23 cellular contexts compared by ENCODE assay signal in genomic region chr9:134152488-134152887, GRCh38. TPM values are rescaled to one million over a fixed set of nuclear protein-coding genes. Genes with fewer than 3 reads are reported as not detected.
DNase-seq lines count a peak whose midpoint lies in the region; ATAC-seq, FAIRE-seq and TF ChIP-seq lines count a peak whose summit lies in the region.
"Had no signal": no experiment of that assay in that cellular context is flagged by ENCODE, and none has a peak within 500 bp of the region (broad histone marks: within the 10 kb centered on the region; RNA-seq: fewer than 3 reads in every experiment).

No MANE protein-coding gene starts in this region.

- H4K8ac ChIP-seq in H9 (replicated peaks; ENCODE audit: insufficient read length, low read depth, low read length) = no peak overlapping the region
- H4K8ac ChIP-seq in neuronal stem cell (ENCODE audit: low read depth, low read length) = no peak overlapping the region

- H2BK20ac ChIP-seq in H9 (ENCODE audit: low read depth, low read length, poor library complexity, severe bottlenecking) = no peak overlapping the region

- H3K4me3 ChIP-seq in NT2/D1 (ENCODE audit: insufficient read length, low read depth) (no peak overlapping the region), kidney (ENCODE audit: low read length in 2 of 2) (no peak overlapping the region), neuronal stem cell (ENCODE audit: low read length in 2 of 2) (no peak overlapping the region), left lung (no peak overlapping the region), SK-N-SH (ENCODE audit: low read depth in 2 of 2, low read length in 1 of 2) (no peak overlapping the region)
- H3K4me3 ChIP-seq: GM23338 had no signal

- intact Hi-C loops in kidney (cut with DNase I) = no loop called here
- intact Hi-C loops in left lung (cut with DNase I) = no loop called here
- intact Hi-C loops in Right ventricle myocardium superior (cut with DNase I) = no loop called here

- no peak overlapping the region for H2AFZ ChIP-seq in H9 (ENCODE audit: low read length)
- no peak overlapping the region for H2AFZ ChIP-seq in neuronal stem cell (ENCODE audit: low read length)
- H2AFZ ChIP-seq in SK-N-SH (ENCODE audit: low read depth) = no peak overlapping the region
- H2AFZ ChIP-seq: GM23338 had no signal

- H3K4me2 ChIP-seq in H9 (ENCODE audit: insufficient read depth, insufficient read length, low read length) (no peak overlapping the region), neuronal stem cell (ENCODE audit: insufficient read depth, low read length, poor library complexity, severe bottlenecking) (no peak overlapping the region), SK-N-SH (no peak overlapping the region)
- H3K4me2 ChIP-seq: GM23338 had no signal

- POLR2A ChIA-PET in SK-N-SH (lab: Yijun Ruan, JAX) = no interaction called here

- DNase-seq in H9 (no peak), NT2/D1 (ENCODE audit: low read depth, low spot score) (no peak), kidney (peak; percentile 59), neuronal stem cell (ENCODE audit: low spot score) (no peak), left lung (no peak), SK-N-SH (no peak), Right ventricle myocardium superior (no peak)
- DNase-seq: Calu3, COR-L47, DMS53, DMS79 treated with DMSO at 0.1 percent for 48 hours, GF-D8, HCEC 1CT had no signal

- no peak overlapping the region for H3K56ac ChIP-seq in H9 (ENCODE audit: insufficient read length, low read depth, low read length)

- no peak overlapping the region for H3K4ac ChIP-seq in H9 (ENCODE audit: low read depth, low read length)
- no peak overlapping the region for H3K4ac ChIP-seq in neuronal stem cell (ENCODE audit: low read length)

- H4K20me1 ChIP-seq in H9 (ENCODE audit: control insufficient read depth, insufficient read depth, insufficient read length) = no peaks in the 10 kb centered on the region
- no peaks in the 10 kb centered on the region for H4K20me1 ChIP-seq in SK-N-SH (ENCODE audit: insufficient read depth)

- H3K18ac ChIP-seq in H9 (ENCODE audit: insufficient read length, low read depth, low read length) = no peak overlapping the region
- H3K18ac ChIP-seq in neuronal stem cell (ENCODE audit: low read length) = no peak overlapping the region

- CTCF ChIA-PET in SK-N-SH (lab: Yijun Ruan, JAX) = interaction anchor here (0.6 to 0.7 kb wide), 2 partner anchors 12 to 18 kb away, joined by 3 read pairs; no protein-coding TSS in a partner anchor

- H2BK5ac ChIP-seq in H9 (ENCODE audit: insufficient read length, low read length) (no peak overlapping the region), neuronal stem cell (ENCODE audit: low read length) (no peak overlapping the region)

- H3K9ac ChIP-seq in H9 (ENCODE audit: extremely low read depth, insufficient read length, low read length) = no peak overlapping the region
- H3K9ac ChIP-seq in NT2/D1 (ENCODE audit: insufficient read length, low read depth) = peak overlapping the region; percentile 21
- H3K9ac ChIP-seq in kidney (ENCODE audit: low read length in 2 of 2) = no peak overlapping the region
- H3K9ac ChIP-seq in neuronal stem cell (ENCODE audit: low read depth, low read length, poor library complexity) = no peak overlapping the region
- no peak overlapping the region for H3K9ac ChIP-seq in SK-N-SH

- no peaks in the 10 kb centered on the region for H3K27me3 ChIP-seq in H9 (ENCODE audit: insufficient read depth, low read length)
- H3K27me3 ChIP-seq in NT2/D1 (ENCODE audit: insufficient read depth, insufficient read length) = no peaks in the 10 kb centered on the region
- H3K27me3 ChIP-seq in neuronal stem cell (ENCODE audit: control insufficient read depth in 3 of 3, insufficient read depth in 3 of 3, low read depth in 1 of 3, low read length in 3 of 3) = no peaks in the 10 kb centered on the region
- no peaks in the 10 kb centered on the region for H3K27me3 ChIP-seq in left lung
- H3K27me3 ChIP-seq in SK-N-SH (ENCODE audit: insufficient read depth) = no peaks in the 10 kb centered on the region

- H3T11ph ChIP-seq in H9 (ENCODE audit: low read length) = no peak overlapping the region

- H3K27ac ChIP-seq in H9 (ENCODE audit: insufficient read length, low read depth, low read length) = no peak overlapping the region
- no peak overlapping the region for H3K27ac ChIP-seq in kidney (ENCODE audit: low read depth in 2 of 2, low read length in 2 of 2)
- no peak overlapping the region for H3K27ac ChIP-seq in neuronal stem cell (replicated peaks; ENCODE audit: low read length)
- H3K27ac ChIP-seq in left lung = no peak overlapping the region
- no peak overlapping the region for H3K27ac ChIP-seq in SK-N-SH (ENCODE audit: low read depth in 2 of 2, low read length in 1 of 2)

- no peaks in the 10 kb centered on the region for H3K23me2 ChIP-seq in H9 (ENCODE audit: insufficient read length, low read depth, low read length, poor library complexity, severe bottlenecking)

- H3K23ac ChIP-seq in H9 (ENCODE audit: insufficient read length, low read depth, low read length) (no peak overlapping the region), neuronal stem cell (ENCODE audit: low read depth, low read length, poor library complexity) (peak overlapping the region; percentile 71)

- no peaks in the 10 kb centered on the region for H3K9me2 ChIP-seq in SK-N-SH

- no peaks in the 10 kb centered on the region for H3K4me1 ChIP-seq in H9 (ENCODE audit: insufficient read depth, low read length)
- H3K4me1 ChIP-seq in NT2/D1 (ENCODE audit: insufficient read depth, insufficient read length) = peaks cover 12% of the 10 kb centered on the region
- peaks cover 0 to 2% of the 10 kb centered on the region in 2 donors for H3K4me1 ChIP-seq in kidney (ENCODE audit: control insufficient read depth in 1 of 2, insufficient read depth in 1 of 2, low read depth in 1 of 2, low read length in 2 of 2)
- H3K4me1 ChIP-seq in neuronal stem cell (ENCODE audit: control insufficient read depth in 2 of 2, insufficient read depth in 1 of 2, low read depth in 1 of 2, low read length in 2 of 2) = peaks cover 0 to 1% of the 10 kb centered on the region in 2 donors
- no peaks in the 10 kb centered on the region for H3K4me1 ChIP-seq in left lung
- H3K4me1 ChIP-seq in SK-N-SH (ENCODE audit: control insufficient read depth in 1 of 2, insufficient read depth in 2 of 2, low read depth in 1 of 2, low read length in 1 of 2) = peaks cover 0 to 5% of the 10 kb centered on the region in 2 experiments; a peak in 1 of 4 replicates

- no peak for TF ChIP-seq EP300 in SK-N-SH (IDR thresholded peaks at IDR 0.05; ENCODE audit: borderline replicate concordance in 1 of 2, low read depth in 1 of 2, low read length in 1 of 2)

- H2BK15ac ChIP-seq in H9 (ENCODE audit: low read depth, low read length) = no peak overlapping the region
- H2BK15ac ChIP-seq in neuronal stem cell (ENCODE audit: low read length) = no peak overlapping the region

- TF ChIP-seq CTCF in H9 (conservative IDR thresholded peaks at IDR 0.05) (no peak), kidney (IDR thresholded peaks at IDR 0.05; ENCODE audit: borderline replicate concordance, extremely low read depth, insufficient read depth) (no peak), left lung (IDR thresholded peaks at IDR 0.05) (no peak), SK-N-SH (IDR thresholded peaks at IDR 0.05) (no peak)

- no peak overlapping the region for H3K4me3 Mint-ChIP-seq in H9
- H3K4me3 Mint-ChIP-seq: CD4-positive, alpha-beta memory T cell; GM23338 had no signal

- no peaks in the 10 kb centered on the region for H3F3A ChIP-seq in SK-N-SH (replicated peaks; ENCODE audit: insufficient read depth)

- FAIRE-seq in kidney (lab: Jason Lieb, UNC) = no peak
- FAIRE-seq: GM12891, GM18507 had no signal

- H4K5ac ChIP-seq in H9 (ENCODE audit: insufficient read length, low read depth, low read length) = no peak overlapping the region

- no peak for ATAC-seq in left lung
- ATAC-seq in HG03139 (IDR thresholded peaks at IDR 0.05; ENCODE audit: unreplicated experiment) = no peak
- no peak for ATAC-seq in Right ventricle myocardium superior (ENCODE audit: poor library complexity)

- no CpG with 5 or more reads among the region's 11 CpGs for WGBS in H9 (ENCODE audit: extremely low coverage, insufficient read length, low lambda C conversion rate)
- WGBS in neuronal stem cell (ENCODE audit: extremely low coverage in 2 of 2, insufficient read length in 2 of 2, insufficient replicate concordance in 1 of 2), 2 donors = no CpG with 5 or more reads among the region's 11 CpGs
- WGBS in SK-N-SH (ENCODE audit: low lambda C conversion rate) = 97% methylated on average over 8 of the region's 11 CpGs

- no peak overlapping the region for H2BK120ac ChIP-seq in H9 (ENCODE audit: low read depth, low read length, poor library complexity, severe bottlenecking)
- H2BK120ac ChIP-seq in neuronal stem cell (ENCODE audit: low read depth, low read length) = no peak overlapping the region

- H3K9me3 Mint-ChIP-seq in H9 = no peaks in the 10 kb centered on the region
- H3K9me3 Mint-ChIP-seq: GM23338 had no signal

- no peaks in the 10 kb centered on the region for H3K27me3 Mint-ChIP-seq in H9 (ENCODE audit: low read depth)
- H3K27me3 Mint-ChIP-seq: CD4-positive, alpha-beta memory T cell had no signal

- H3K79me1 ChIP-seq in H9 (ENCODE audit: insufficient read depth, low read depth, low read length, poor library complexity, severe bottlenecking) (no peaks in the 10 kb centered on the region), neuronal stem cell (ENCODE audit: low read depth, low read length) (peaks cover 6% of the 10 kb centered on the region)

- no peaks in the 10 kb centered on the region for H3K4me1 Mint-ChIP-seq in H9
- H3K4me1 Mint-ChIP-seq: GM23338 had no signal

- H3K27ac Mint-ChIP-seq in H9 = peak overlapping the region in 2 of 3 experiments; percentile 24 to 44; a peak in 1 of 7 replicates

- H3K14ac ChIP-seq in H9 (ENCODE audit: insufficient read depth, low read length) = no peak overlapping the region
- H3K14ac ChIP-seq in neuronal stem cell (ENCODE audit: low read length) = no peak overlapping the region

- TF ChIP-seq RAD21 in SK-N-SH (IDR thresholded peaks at IDR 0.05; ENCODE audit: low read length) = no peak

- H3K36me3 Mint-ChIP-seq in H9 (ENCODE audit: insufficient read depth in 1 of 3, low read depth in 3 of 3) = peaks cover 46 to 89% (median 86%) of the 10 kb centered on the region in 3 experiments; a peak in 6 of 7 replicates

- H3K79me2 ChIP-seq in H9 (ENCODE audit: insufficient read depth, low read length) (no peaks in the 10 kb centered on the region), SK-N-SH (ENCODE audit: insufficient read depth) (no peaks in the 10 kb centered on the region; the same call in 1 of the 2 replicates)

- H2AK5ac ChIP-seq in H9 (ENCODE audit: insufficient read length, low read length) (no peak overlapping the region), neuronal stem cell (ENCODE audit: low read depth, low read length) (no peak overlapping the region)

- H3K9me3 ChIP-seq in H9 (ENCODE audit: control insufficient read depth, low read depth, low read length) (no peaks in the 10 kb centered on the region), NT2/D1 (ENCODE audit: insufficient read depth, low read length) (no peaks in the 10 kb centered on the region), kidney (ENCODE audit: control insufficient read depth in 1 of 2, low read length in 2 of 2) (no peaks in the 10 kb centered on the region), neuronal stem cell (replicated peaks in 1 of 2; ENCODE audit: control insufficient read depth in 2 of 2, insufficient read depth in 1 of 2, low read depth in 1 of 2, low read length in 2 of 2) (peaks cover 0 to 2% of the 10 kb centered on the region in 2 donors), left lung (no peaks in the 10 kb centered on the region), SK-N-SH (no peaks in the 10 kb centered on the region)

- H4K91ac ChIP-seq in H9 (ENCODE audit: insufficient read length, low read depth, low read length) = no peak overlapping the region
- H4K91ac ChIP-seq in neuronal stem cell (ENCODE audit: low read depth, low read length, poor library complexity) = no peak overlapping the region

- no peak overlapping the region for H2BK12ac ChIP-seq in H9 (ENCODE audit: insufficient read length, low read depth, low read length)
- H2BK12ac ChIP-seq in neuronal stem cell (ENCODE audit: low read length) = no peak overlapping the region

- H3K36me3 ChIP-seq in NT2/D1 (ENCODE audit: insufficient read depth, insufficient read length, low read length) = peaks cover 98% of the 10 kb centered on the region
- peaks cover 36 to 55% of the 10 kb centered on the region in 2 donors for H3K36me3 ChIP-seq in kidney (ENCODE audit: control insufficient read depth in 1 of 2, insufficient read depth in 2 of 2, low read length in 2 of 2)
- H3K36me3 ChIP-seq in neuronal stem cell (replicated peaks in 1 of 2; ENCODE audit: control insufficient read depth in 2 of 2, insufficient read depth in 2 of 2, low read length in 2 of 2) = peaks cover 76 to 100% of the 10 kb centered on the region in 2 donors
- peaks cover 3 to 100% of the 10 kb centered on the region in 2 donors for H3K36me3 ChIP-seq in left lung
- H3K36me3 ChIP-seq in SK-N-SH (replicated peaks in 1 of 2; ENCODE audit: control insufficient read depth in 1 of 2, insufficient read depth in 2 of 2, low read length in 1 of 2) = peaks cover 22 to 92% of the 10 kb centered on the region in 2 experiments

RNA-seq across cellular contexts. Expression of gene RNU6ATAC, which starts 11.9 kb away (rescaled TPM):
- total RNA-seq in H9 (2021) (132 and 134 TPM in 2 replicates), kidney (232 TPM), left lung (100 to 1,000 TPM; 105 to 106 TPM), Right ventricle myocardium superior (351 TPM)
- polyA plus RNA-seq in kidney (ENCODE audit: insufficient read depth, low read depth, low replicate concordance) (not detected), SK-N-SH (2012; rRNA removed) (not detected in 2 replicates)
- not detected for polyA plus RNA-seq in neuronal stem cell (2013, experiment 1 of 2)
- not detected for polyA plus RNA-seq in neuronal stem cell (2013, experiment 2 of 2)
- not detected in 2 replicates for polyA plus RNA-seq in SK-N-SH (2012; cell fraction: cytosol; rRNA removed)
- not detected in 2 replicates for polyA plus RNA-seq in SK-N-SH (2012; cell fraction: nucleus; rRNA removed)
- total RNA-seq: A172, Daoy, G401, GM23338, H4 had no signal
- polyA plus RNA-seq: BJ; CD4-positive, alpha-beta memory T cell; GM23338 had no signal

RNA-seq across cellular contexts. Expression of gene WDR5, which starts 16.6 kb away (rescaled TPM):
- total RNA-seq in H9 (2021) (72.3 and 74.0 TPM in 2 replicates), kidney (25.4 TPM), left lung (10 to 100 TPM; 23.7 to 32.2 TPM), Right ventricle myocardium superior (17.5 TPM)
- polyA plus RNA-seq in kidney (ENCODE audit: insufficient read depth, low read depth, low replicate concordance) (18.8 TPM), SK-N-SH (2012; rRNA removed) (35.1 and 36.6 TPM in 2 replicates)
- 31.5 TPM for polyA plus RNA-seq in neuronal stem cell (2013, experiment 1 of 2)
- polyA plus RNA-seq in neuronal stem cell (2013, experiment 2 of 2) = 31.4 TPM
- polyA plus RNA-seq in SK-N-SH (2012; cell fraction: cytosol; rRNA removed) = 24.3 and 32.1 TPM in 2 replicates
- polyA plus RNA-seq in SK-N-SH (2012; cell fraction: nucleus; rRNA removed) = 61.4 and 63.3 TPM in 2 replicates
